Comparison of ENCODE assay signal across 29 cellular contexts in the genomic region with DNA sequence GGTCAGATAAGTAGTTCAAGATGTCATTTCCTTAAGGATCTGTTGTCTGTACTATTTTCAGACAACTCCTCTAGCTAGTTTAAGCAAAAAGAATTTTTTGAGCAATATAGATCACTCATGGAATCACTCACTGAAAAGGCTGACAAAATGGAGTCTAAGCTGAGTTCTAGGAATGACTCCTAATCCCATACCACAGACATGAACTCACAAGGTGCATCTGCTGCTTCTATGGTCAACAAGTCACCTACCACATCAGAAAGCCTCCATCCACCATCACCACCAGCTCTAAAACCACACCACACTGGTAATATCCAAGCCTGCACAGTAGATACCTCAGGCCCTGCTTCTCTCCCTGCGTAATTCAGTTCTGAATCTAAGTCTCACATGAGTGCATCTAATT. TPM values are rescaled to one million over a fixed set of nuclear protein-coding genes. Genes with fewer than 3 reads are reported as not detected.
DNase-seq lines count a peak whose midpoint lies in the region; ATAC-seq and TF ChIP-seq lines count a peak whose summit lies in the region.
"Had no signal": no experiment of that assay in that cellular context is flagged by ENCODE, and none has a peak within 500 bp of the region (broad histone marks: within the 10 kb centered on the region; RNA-seq: fewer than 3 reads in every experiment).

No MANE protein-coding gene starts in this region.

- peaks cover 39% of the 10 kb centered on the region for H3K36me3 Mint-ChIP-seq in activated CD4-positive, alpha-beta T cell treated with anti-CD3 and anti-CD28 coated beads for 36 hours (ENCODE audit: low read depth)

- no peaks in the 10 kb centered on the region for H3K9me3 Mint-ChIP-seq in activated CD4-positive, alpha-beta T cell treated with anti-CD3 and anti-CD28 coated beads for 36 hours (ENCODE audit: low read depth)

- no peak overlapping the region for H3K27ac ChIP-seq in osteoblast (ENCODE audit: low read depth, low read length)
- H3K27ac ChIP-seq: 22Rv1, PC-9, SJCRH30 had no signal

- no peak overlapping the region for H3K4me3 ChIP-seq in osteoblast (ENCODE audit: insufficient read depth, low read length)
- H3K4me3 ChIP-seq: HAP-1, K562, PC-9, SJCRH30 had no signal

- intact Hi-C loops in activated CD4-positive, alpha-beta T cell treated with anti-CD3 and anti-CD28 coated beads for 36 hours (cut with DNase I, micrococcal nuclease), result no loop called here

- in situ Hi-C loops in GM13976 (cut with MboI; ENCODE audit: low sequenced_read_pairs, unreplicated experiment), result no loop called here

- TF ChIP-seq CTCF in osteoblast (IDR thresholded peaks at IDR 0.05; ENCODE audit: extremely low read depth, low read depth, low read length), result no peak
- no peak for TF ChIP-seq CTCF in GM13976 (IDR thresholded peaks at IDR 0.05; ENCODE audit: borderline replicate concordance, control extremely low read depth, extremely low read depth, insufficient read depth, missing control alignments)

- DNase-seq in activated CD4-positive, alpha-beta T cell treated with anti-CD3 and anti-CD28 coated beads for 36 hours, result no peak
- DNase-seq in activated CD4-positive, alpha-beta T cell treated with anti-CD3 and anti-CD28 coated beads, Interleukin-2, amount 50 U/mL, for 4 hours, result no peak
- peak; percentile 3 for DNase-seq in stimulated activated CD4-positive, alpha-beta T cell treated with anti-CD3 and anti-CD28 coated beads, Interleukin-1b, Interleukin-23, amount 100 ng/mL, for 48 hours
- DNase-seq in stimulated activated CD4-positive, alpha-beta T cell treated with anti-CD3 and anti-CD28 coated beads, Interleukin-12 subunit alpha, Interleukin-12 subunit beta, amount 100 ng/mL, for 4 hours, result no peak
- DNase-seq in osteoblast (ENCODE audit: insufficient read length, low spot score, missing footprints) (peak; percentile 37), GM13976 (ENCODE audit: low spot score) (no peak), GF-D8 (lab: John Stamatoyannopoulos, UW) (no peak), NCI-H1436 (lab: John Stamatoyannopoulos, UW) (no peak)
- DNase-seq: BE2C; CD8-positive, alpha-beta memory T cell; DMS79 treated with DMSO at 0.1 percent for 48 hours; GOT3; MV-4-11; NCI-H1105; NCI-H146; NCI-H2029; NCI-H446; NCI-H524 treated with DMSO at 0.1 percent for 48 hours; NCI-H774; PC-9; SJCRH30 had no signal

- POLR2A ChIA-PET in activated CD4-positive, alpha-beta T cell treated with anti-CD3 and anti-CD28 coated beads for 36 hours (lab: Charles Lee), result no interaction called here

- H3K4me3 Mint-ChIP-seq in activated CD4-positive, alpha-beta T cell treated with anti-CD3 and anti-CD28 coated beads for 36 hours, result no peak overlapping the region
- H3K4me3 Mint-ChIP-seq: CD14-positive monocyte; CD8-positive, alpha-beta memory T cell had no signal

- no peaks in the 10 kb centered on the region for H3K4me1 ChIP-seq in osteoblast (ENCODE audit: insufficient read depth, low read length)
- H3K4me1 ChIP-seq: BE2C, HAP-1, SJCRH30 had no signal

- no peak overlapping the region for H2AFZ ChIP-seq in osteoblast (ENCODE audit: low read length)
- H2AFZ ChIP-seq: PC-9 had no signal

- CTCF ChIA-PET in activated CD4-positive, alpha-beta T cell treated with anti-CD3 and anti-CD28 coated beads for 36 hours (lab: Charles Lee), result interaction anchor here (1.3 kb wide), 1 partner anchor 14 kb away, joined by 3 read pairs; no protein-coding TSS in a partner anchor

- peaks cover 21% of the 10 kb centered on the region for H3K36me3 ChIP-seq in osteoblast (ENCODE audit: insufficient read depth, low read length)

- H3K27ac Mint-ChIP-seq in activated CD4-positive, alpha-beta T cell treated with anti-CD3 and anti-CD28 coated beads for 36 hours, result no peak overlapping the region
- H3K27ac Mint-ChIP-seq: CD14-positive monocyte had no signal

- H3K79me2 ChIP-seq in osteoblast (ENCODE audit: insufficient read depth, low read length), result no peaks in the 10 kb centered on the region

- no peak overlapping the region for H3K4me2 ChIP-seq in osteoblast (ENCODE audit: insufficient read depth, low read length)
- H3K4me2 ChIP-seq: PC-9 had no signal

- H3K27me3 Mint-ChIP-seq in activated CD4-positive, alpha-beta T cell treated with anti-CD3 and anti-CD28 coated beads for 36 hours, result no peaks in the 10 kb centered on the region
- H3K27me3 Mint-ChIP-seq: CD8-positive, alpha-beta memory T cell had no signal

- no peaks in the 10 kb centered on the region for H4K20me1 ChIP-seq in osteoblast (ENCODE audit: insufficient read depth, low read length)

- peak; percentile 51 for ATAC-seq in activated CD4-positive, alpha-beta T cell treated with anti-CD3 and anti-CD28 coated beads for 36 hours
- ATAC-seq: K562, Right ventricle myocardium inferior had no signal

- no peaks in the 10 kb centered on the region for H3K27me3 ChIP-seq in osteoblast (ENCODE audit: insufficient read depth, low read length)
- H3K27me3 ChIP-seq: BE2C, SJCRH30 had no signal

- no peaks in the 10 kb centered on the region for H3K9me3 ChIP-seq in osteoblast (ENCODE audit: low read depth, low read length)
- H3K9me3 ChIP-seq: BE2C, HAP-1, SJCRH30 had no signal

- H3K4me1 Mint-ChIP-seq in activated CD4-positive, alpha-beta T cell treated with anti-CD3 and anti-CD28 coated beads for 36 hours, result no peaks in the 10 kb centered on the region
- H3K4me1 Mint-ChIP-seq: CD14-positive monocyte; CD8-positive, alpha-beta memory T cell had no signal

RNA-seq across cellular contexts. Expression of a gene that starts 33.0 kb away (rescaled TPM):
- total RNA-seq in activated CD4-positive, alpha-beta T cell treated with anti-CD3 and anti-CD28 coated beads for 36 hours, result 10 to 100 TPM; 59.5 to 60.0 TPM
- total RNA-seq in osteoblast, result 69.8 and 72.0 TPM in 2 replicates

RNA-seq across cellular contexts. Expression of a gene that starts 42.3 kb away (rescaled TPM):
- total RNA-seq in activated CD4-positive, alpha-beta T cell treated with anti-CD3 and anti-CD28 coated beads for 36 hours, result 10 to 100 TPM; 27.5 to 29.7 TPM
- 36.8 and 39.1 TPM in 2 replicates for total RNA-seq in osteoblast

RNA-seq across cellular contexts. Expression of a gene that starts 55.9 kb away (rescaled TPM):
- not detected for total RNA-seq in activated CD4-positive, alpha-beta T cell treated with anti-CD3 and anti-CD28 coated beads for 36 hours
- total RNA-seq in osteoblast, result not detected in 2 replicates
- total RNA-seq: CD8-positive, alpha-beta memory T cell; K562; LHCN-M2; MCF 10A; PC-9; Right ventricle myocardium inferior; RPMI7951; SJCRH30 had no signal

Comparison
In these comparisons a context has a peak if more than half of its experiments do, and no peak if none do; other contexts are left out.
1. DNase-seq: peak in stimulated activated CD4-positive, alpha-beta T cell treated with anti-CD3 and anti-CD28 coated beads, Interleukin-1b, Interleukin-23, amount 100 ng/mL, for 48 hours (single experiment) and osteoblast (single experiment); none in activated CD4-positive, alpha-beta T cell treated with anti-CD3 and anti-CD28 coated beads for 36 hours (single experiment), activated CD4-positive, alpha-beta T cell treated with anti-CD3 and anti-CD28 coated beads, Interleukin-2, amount 50 U/mL, for 4 hours (0 of 2), stimulated activated CD4-positive, alpha-beta T cell treated with anti-CD3 and anti-CD28 coated beads, Interleukin-12 subunit alpha, Interleukin-12 subunit beta, amount 100 ng/mL, for 4 hours (single experiment), GM13976 (single experiment), GF-D8 (single experiment) and NCI-H1436 (single experiment).